In the genomic region with DNA sequence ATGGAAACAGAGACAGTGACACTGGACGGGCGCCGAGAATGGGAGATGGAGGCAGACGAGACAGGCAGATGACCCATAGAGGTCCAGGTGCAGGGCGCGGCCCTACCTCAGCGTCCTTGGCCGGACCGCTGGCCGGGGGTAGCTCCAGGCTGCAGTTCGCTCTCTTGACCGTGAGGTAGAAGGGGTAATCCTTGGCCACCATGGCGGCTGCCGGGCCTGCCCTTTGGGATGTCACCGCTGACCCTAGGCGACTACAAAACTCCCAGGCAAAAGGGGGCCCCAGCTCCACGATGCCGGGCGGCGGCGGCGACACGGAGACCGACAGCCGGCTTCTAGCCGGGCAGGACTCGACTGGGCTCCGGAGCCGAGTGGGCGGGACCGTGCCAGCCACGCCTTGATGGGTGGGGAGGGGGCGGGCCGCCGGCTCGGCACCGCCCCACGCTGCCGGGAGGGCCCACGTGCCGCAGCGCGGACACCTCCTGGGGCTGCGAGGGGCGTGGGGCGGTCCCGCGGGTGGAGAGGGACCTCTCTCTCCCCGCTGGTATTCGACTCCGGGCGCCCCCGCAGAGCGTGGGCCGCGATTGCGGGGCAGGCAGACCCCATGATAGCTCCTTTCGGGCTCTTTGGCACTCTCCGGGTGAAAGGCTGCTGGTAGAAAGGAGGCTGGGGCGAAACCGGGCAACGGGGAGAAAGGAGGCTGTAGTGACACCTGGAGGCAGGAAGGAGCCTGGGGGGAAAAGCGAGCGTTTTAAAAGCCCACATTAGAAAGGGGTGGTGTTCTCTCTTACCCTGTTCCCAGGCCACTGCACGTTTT, we compare ENCODE assay signal across 1 cellular context.
TF ChIP-seq lines count a peak whose summit lies in the region.

TSS of gene ARHGEF3 (minus strand) at position 353 of the 814 bp plus-strand sequence. CDS start at position 202, 151 bp downstream.

TF ChIP-seq in SK-N-SH, 30 proteins besides CTCF, POLR2A, EP300 and RAD21 (continued from another document):
- TF ChIP-seq MAX (IDR thresholded peaks at IDR 0.05; ENCODE audit: low read depth) (peak; percentile 96), FOXJ3 (CRISPR knock-in tag; IDR thresholded peaks at IDR 0.05) (no peak), POLR2AphosphoS5 (IDR thresholded peaks at IDR 0.05; ENCODE audit: low read depth, low read length) (peak; percentile 77; the same call in 1 of the 2 replicates), MXI1 (IDR thresholded peaks at IDR 0.05; ENCODE audit: low read depth, low read length) (peak; percentile 96), EZH2phosphoT487 (IDR thresholded peaks at IDR 0.05; ENCODE audit: borderline replicate concordance, low read depth) (no peak)
- TF ChIP-seq, protein P1, sequence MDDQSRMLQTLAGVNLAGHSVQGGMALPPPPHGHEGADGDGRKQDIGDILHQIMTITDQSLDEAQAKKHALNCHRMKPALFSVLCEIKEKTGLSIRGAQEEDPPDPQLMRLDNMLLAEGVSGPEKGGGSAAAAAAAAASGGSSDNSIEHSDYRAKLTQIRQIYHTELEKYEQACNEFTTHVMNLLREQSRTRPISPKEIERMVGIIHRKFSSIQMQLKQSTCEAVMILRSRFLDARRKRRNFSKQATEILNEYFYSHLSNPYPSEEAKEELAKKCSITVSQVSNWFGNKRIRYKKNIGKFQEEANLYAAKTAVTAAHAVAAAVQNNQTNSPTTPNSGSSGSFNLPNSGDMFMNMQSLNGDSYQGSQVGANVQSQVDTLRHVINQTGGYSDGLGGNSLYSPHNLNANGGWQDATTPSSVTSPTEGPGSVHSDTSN (IDR thresholded peaks at IDR 0.05), result no peak
- TF ChIP-seq, protein P2, sequence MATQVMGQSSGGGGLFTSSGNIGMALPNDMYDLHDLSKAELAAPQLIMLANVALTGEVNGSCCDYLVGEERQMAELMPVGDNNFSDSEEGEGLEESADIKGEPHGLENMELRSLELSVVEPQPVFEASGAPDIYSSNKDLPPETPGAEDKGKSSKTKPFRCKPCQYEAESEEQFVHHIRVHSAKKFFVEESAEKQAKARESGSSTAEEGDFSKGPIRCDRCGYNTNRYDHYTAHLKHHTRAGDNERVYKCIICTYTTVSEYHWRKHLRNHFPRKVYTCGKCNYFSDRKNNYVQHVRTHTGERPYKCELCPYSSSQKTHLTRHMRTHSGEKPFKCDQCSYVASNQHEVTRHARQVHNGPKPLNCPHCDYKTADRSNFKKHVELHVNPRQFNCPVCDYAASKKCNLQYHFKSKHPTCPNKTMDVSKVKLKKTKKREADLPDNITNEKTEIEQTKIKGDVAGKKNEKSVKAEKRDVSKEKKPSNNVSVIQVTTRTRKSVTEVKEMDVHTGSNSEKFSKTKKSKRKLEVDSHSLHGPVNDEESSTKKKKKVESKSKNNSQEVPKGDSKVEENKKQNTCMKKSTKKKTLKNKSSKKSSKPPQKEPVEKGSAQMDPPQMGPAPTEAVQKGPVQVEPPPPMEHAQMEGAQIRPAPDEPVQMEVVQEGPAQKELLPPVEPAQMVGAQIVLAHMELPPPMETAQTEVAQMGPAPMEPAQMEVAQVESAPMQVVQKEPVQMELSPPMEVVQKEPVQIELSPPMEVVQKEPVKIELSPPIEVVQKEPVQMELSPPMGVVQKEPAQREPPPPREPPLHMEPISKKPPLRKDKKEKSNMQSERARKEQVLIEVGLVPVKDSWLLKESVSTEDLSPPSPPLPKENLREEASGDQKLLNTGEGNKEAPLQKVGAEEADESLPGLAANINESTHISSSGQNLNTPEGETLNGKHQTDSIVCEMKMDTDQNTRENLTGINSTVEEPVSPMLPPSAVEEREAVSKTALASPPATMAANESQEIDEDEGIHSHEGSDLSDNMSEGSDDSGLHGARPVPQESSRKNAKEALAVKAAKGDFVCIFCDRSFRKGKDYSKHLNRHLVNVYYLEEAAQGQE (IDR thresholded peaks at IDR 0.05; ENCODE audit: low read depth, low read length), result no peak
